ENCODE assay signal across 24 cellular contexts in genomic region chr5:5546408-5546807, GRCh38.
"Had no signal": no experiment of that assay in that cellular context is flagged by ENCODE, and none has a peak within 500 bp of the region (broad histone marks: within the 10 kb centered on the region; RNA-seq: fewer than 3 reads in every experiment).

No MANE protein-coding gene starts in this region.

- H3K4me1 ChIP-seq: parathyroid adenoma, psoas muscle, right lobe of liver, sigmoid colon, stomach, tibial nerve, upper lobe of left lung, vagina had no signal

- H3K27me3 ChIP-seq: ovary, right lobe of liver, sigmoid colon, stomach, thyroid gland, tibial nerve, upper lobe of left lung, vagina had no signal

- H3K4me3 ChIP-seq: ovary, psoas muscle, right lobe of liver, sigmoid colon, stomach, thoracic aorta, thyroid gland, tibial nerve, upper lobe of left lung, vagina had no signal

- H2AFZ ChIP-seq: parathyroid adenoma had no signal

- H3K36me3 ChIP-seq: ovary, right lobe of liver, sigmoid colon, stomach, thoracic aorta, thyroid gland, tibial nerve, upper lobe of left lung, vagina had no signal

- H3K9me3 ChIP-seq: ovary, psoas muscle, sigmoid colon, thoracic aorta, thyroid gland, upper lobe of left lung, vagina had no signal

- H3K9ac ChIP-seq: parathyroid adenoma had no signal

- H3K27ac ChIP-seq: ovary, parathyroid adenoma, psoas muscle, right lobe of liver, sigmoid colon, stomach, thoracic aorta, thyroid gland, tibial nerve, upper lobe of left lung, vagina had no signal

- DNase-seq: naive thymus-derived CD4-positive, alpha-beta T cell; natural killer cell; occipital lobe; ovary; posterior cingulate gyrus; psoas muscle; right cardiac atrium; right lobe of liver; sigmoid colon; small intestine; stimulated activated CD4-positive, alpha-beta T cell treated with anti-CD3 and anti-CD28 coated beads, Interleukin-15, amount 100 ng/mL, for 24 hours; stimulated activated CD4-positive, alpha-beta T cell treated with anti-CD3 and anti-CD28 coated beads, Interleukin-2, amount 100 ng/mL, for 24 hours; stimulated activated CD4-positive, alpha-beta T cell treated with anti-CD3 and anti-CD28 coated beads, Interleukin-2, amount 100 ng/mL, for 48 hours; stimulated activated CD4-positive, alpha-beta T cell treated with anti-CD3 and anti-CD28 coated beads, Interleukin-4, amount 100 ng/mL, for 24 hours; stimulated activated naive B cell treated with anti-CD40 and anti-IgM and Interleukin-4, amounts not matched to agents 10 μg/mL and 1 μg/mL and 100 μg/mL, for 72 hours; stimulated activated naive CD4-positive, alpha-beta T cell treated with Interleukin-2 at 50 U/mL for 16 hours; stomach; thyroid gland; trophoblast cell; upper lobe of left lung had no signal

- H3K79me2 ChIP-seq: parathyroid adenoma had no signal
